21 cellular contexts compared by ENCODE assay signal in genomic region chr14:72141084-72141483, GRCh38.
DNase-seq lines count a peak whose midpoint lies in the region; ATAC-seq, FAIRE-seq and TF ChIP-seq lines count a peak whose summit lies in the region.
"Had no signal": no experiment of that assay in that cellular context is flagged by ENCODE, and none has a peak within 500 bp of the region (broad histone marks: within the 10 kb centered on the region; RNA-seq: fewer than 3 reads in every experiment).

No MANE protein-coding gene starts in this region.

- TF ChIP-seq RAD21 in HepG2 (CRISPR knock-in tag; IDR thresholded peaks at IDR 0.05) (no peak), H1 (IDR thresholded peaks at IDR 0.05 in 1 of 2, conservative IDR thresholded peaks at IDR 0.05 in 1 of 2; ENCODE audit: low read depth in 2 of 2, low read length in 2 of 2) (no peak)

- no peak overlapping the region for H2BK5ac ChIP-seq in H1 (ENCODE audit: low read depth, low read length)

- no peak overlapping the region for H3K56ac ChIP-seq in H1 (replicated peaks; ENCODE audit: insufficient read length, low read depth, low read length)

- no peak overlapping the region for H3K18ac ChIP-seq in H1 (ENCODE audit: extremely low read depth, low read length)

- H3K4me3 ChIP-seq in HepG2 (replicated peaks in 1 of 3; ENCODE audit: insufficient read depth in 1 of 3, low read depth in 2 of 3, low read length in 3 of 3) (no peak overlapping the region), right lobe of liver (no peak overlapping the region), Loucy (ENCODE audit: low read length, poor library complexity, severe bottlenecking) (no peak overlapping the region), H1 (ENCODE audit: extremely low read depth in 1 of 4, insufficient read depth in 2 of 4, low read depth in 3 of 4, low read length in 4 of 4) (no peak overlapping the region)
- H3K4me3 ChIP-seq: GM23338 had no signal

- H2BK15ac ChIP-seq in H1 (ENCODE audit: low read length): no peak overlapping the region

- no peaks in the 10 kb centered on the region for H3K23me2 ChIP-seq in H1 (ENCODE audit: low read depth, low read length)

- H3K27me3 ChIP-seq in HepG2 (ENCODE audit: control insufficient read depth in 1 of 2, insufficient read depth in 2 of 2, low read length in 2 of 2): no peaks in the 10 kb centered on the region
- H3K27me3 ChIP-seq in right lobe of liver: no peaks in the 10 kb centered on the region
- no peaks in the 10 kb centered on the region for H3K27me3 ChIP-seq in Loucy (ENCODE audit: insufficient read depth, low read length, poor library complexity, severe bottlenecking)
- H3K27me3 ChIP-seq in H1 (replicated peaks in 1 of 4; ENCODE audit: control insufficient read depth in 3 of 4, extremely low read depth in 1 of 4, insufficient read depth in 3 of 4, low read length in 3 of 4): no peaks in the 10 kb centered on the region

- H4K8ac ChIP-seq in H1 (ENCODE audit: extremely low read depth, insufficient read depth, low read length): no peak overlapping the region

- H3K4me3 Mint-ChIP-seq in stimulated activated memory B cell treated with anti-CD40 and anti-IgM and Interleukin-4, amounts not matched to agents 10 μg/mL and 1 μg/mL and 100 μg/mL, for 72 hours: no peak overlapping the region
- H3K4me3 Mint-ChIP-seq: CD4-positive, alpha-beta memory T cell; GM23338 had no signal

- no peak overlapping the region for H3K4me2 ChIP-seq in HepG2 (ENCODE audit: low read depth, low read length)
- H3K4me2 ChIP-seq in Loucy (ENCODE audit: low read depth, low read length, poor library complexity, severe bottlenecking): peak overlapping the region; percentile 46
- H3K4me2 ChIP-seq in H1 (ENCODE audit: insufficient read depth in 1 of 2, low read depth in 2 of 2, low read length in 2 of 2): no peak overlapping the region
- H3K4me2 ChIP-seq: GM23338 had no signal

- H3K27ac Mint-ChIP-seq in stimulated activated memory B cell treated with anti-CD40 and anti-IgM and Interleukin-4, amounts not matched to agents 10 μg/mL and 1 μg/mL and 100 μg/mL, for 72 hours: no peak overlapping the region
- H3K27ac Mint-ChIP-seq: CD4-positive, alpha-beta memory T cell; GM23338 had no signal

- no peaks in the 10 kb centered on the region for H3K4me1 Mint-ChIP-seq in stimulated activated memory B cell treated with anti-CD40 and anti-IgM and Interleukin-4, amounts not matched to agents 10 μg/mL and 1 μg/mL and 100 μg/mL, for 72 hours
- H3K4me1 Mint-ChIP-seq: CD4-positive, alpha-beta memory T cell; GM23338 had no signal

- intact Hi-C loops in HepG2 (cut with micrococcal nuclease; ENCODE audit: unreplicated experiment) (no loop called here), right lobe of liver (cut with DNase I) (no loop called here)

- no peak overlapping the region for H3K14ac ChIP-seq in H1 (ENCODE audit: insufficient read length)

- no peaks in the 10 kb centered on the region for H3K36me3 Mint-ChIP-seq in stimulated activated memory B cell treated with anti-CD40 and anti-IgM and Interleukin-4, amounts not matched to agents 10 μg/mL and 1 μg/mL and 100 μg/mL, for 72 hours
- H3K36me3 Mint-ChIP-seq: CD4-positive, alpha-beta memory T cell had no signal

- no peaks in the 10 kb centered on the region for H3K9me2 ChIP-seq in Loucy (replicated peaks; ENCODE audit: low read depth, low read length)

- H2BK20ac ChIP-seq in H1 (ENCODE audit: low read length): no peak overlapping the region

- H3K27me3 Mint-ChIP-seq in stimulated activated memory B cell treated with anti-CD40 and anti-IgM and Interleukin-4, amounts not matched to agents 10 μg/mL and 1 μg/mL and 100 μg/mL, for 72 hours: peaks cover 23% of the 10 kb centered on the region

- in situ Hi-C loops in HepG2 (cut with HindIII; ENCODE audit: extremely low pct_ligation_motif_present, low pct_unique_long_range_greater_than_20kb): no loop called here

- no peak overlapping the region for H2BK12ac ChIP-seq in H1 (ENCODE audit: low read depth, low read length)

- no TSS peak for BruUV-seq in HepG2 (replicated peaks; lab: Mats Ljungman, UMichigan)

- H4K20me1 ChIP-seq in HepG2 (ENCODE audit: insufficient read depth, low read length) (no peaks in the 10 kb centered on the region), Loucy (ENCODE audit: insufficient read depth, low read length, poor library complexity, severe bottlenecking) (no peaks in the 10 kb centered on the region), H1 (replicated peaks in 1 of 2; ENCODE audit: control insufficient read depth in 1 of 2, insufficient read depth in 2 of 2, low read length in 2 of 2) (no peaks in the 10 kb centered on the region)

- TF ChIP-seq EP300 in HepG2 (IDR thresholded peaks at IDR 0.05; ENCODE audit: low read depth in 2 of 2, low read length in 2 of 2) (no peak), HepG2 (CRISPR knock-in tag; IDR thresholded peaks at IDR 0.05; ENCODE audit: borderline replicate concordance) (no peak), H1 (IDR thresholded peaks at IDR 0.05; ENCODE audit: borderline replicate concordance in 1 of 2, low read depth in 2 of 2, low read length in 2 of 2) (no peak)

- TF ChIP-seq CTCF in HepG2 (CRISPR knock-in tag; IDR thresholded peaks at IDR 0.05) (no peak), right lobe of liver (IDR thresholded peaks at IDR 0.05) (no peak), Loucy (conservative IDR thresholded peaks at IDR 0.05; ENCODE audit: low read length) (no peak), H1 (IDR thresholded peaks at IDR 0.05; ENCODE audit: control extremely low read depth in 1 of 3, insufficient read depth in 1 of 3, low read depth in 1 of 3, low read length in 3 of 3) (no peak)

- CTCF ChIA-PET in HepG2 (lab: Yijun Ruan, JAX; ENCODE audit: low intra/inter-chr PET ratio, low total read pairs) (no interaction called here), H1 (lab: Charles Lee; ENCODE audit: partially characterized antibody) (interaction anchor here (1.3 kb wide), 1 partner anchor 37 kb away, joined by 3 read pairs; no protein-coding TSS in a partner anchor)

- DNase-seq in HepG2 (ENCODE audit: low spot score): no peak
- no peak for DNase-seq in right lobe of liver
- no peak for DNase-seq in H1 (ENCODE audit: low read depth in 1 of 2, low spot score in 2 of 2)
- DNase-seq in urothelium cell line (ENCODE audit: low spot score): no peak
- DNase-seq in NOMO-1 treated with dmso at 0.1 percent for 144 hours (lab: John Stamatoyannopoulos, UW; ENCODE audit: unreplicated experiment): no peak
- DNase-seq: 8988T; C1 segment of cervical spinal cord; Calu3; CD4-positive, alpha-beta memory T cell; COR-L47; DMS79; EL; GDM1; HCEC 1CT had no signal

- H3K23ac ChIP-seq in H1 (ENCODE audit: insufficient read length): no peak overlapping the region

- no peaks in the 10 kb centered on the region for H3K36me3 ChIP-seq in HepG2 (replicated peaks in 1 of 2; ENCODE audit: control insufficient read depth in 1 of 2, insufficient read depth in 2 of 2, low read length in 2 of 2)
- H3K36me3 ChIP-seq in right lobe of liver: no peaks in the 10 kb centered on the region
- no peaks in the 10 kb centered on the region for H3K36me3 ChIP-seq in Loucy (ENCODE audit: insufficient read depth, low read length)
- no peaks in the 10 kb centered on the region for H3K36me3 ChIP-seq in H1 (ENCODE audit: control insufficient read depth in 2 of 4, insufficient read depth in 4 of 4, low read length in 3 of 4)

- H3K27ac ChIP-seq in HepG2 (ENCODE audit: extremely low read length, insufficient read depth, low read length) (no peak overlapping the region), right lobe of liver (no peak overlapping the region), H1 (ENCODE audit: low read depth, low read length) (no peak overlapping the region)

- H3K9me3 ChIP-seq in HepG2 (ENCODE audit: low read length) (peaks cover 14% of the 10 kb centered on the region), right lobe of liver (no peaks in the 10 kb centered on the region), Loucy (ENCODE audit: insufficient read depth, low read depth, low read length) (no peaks in the 10 kb centered on the region; the same call in 1 of the 2 replicates), H1 (ENCODE audit: insufficient read depth in 2 of 2, low read depth in 1 of 2, low read length in 1 of 2) (peaks cover 0 to 3% of the 10 kb centered on the region in 2 experiments; a peak in 1 of 4 replicates)

- peaks cover 3% of the 10 kb centered on the region for H3K9me3 Mint-ChIP-seq in stimulated activated memory B cell treated with anti-CD40 and anti-IgM and Interleukin-4, amounts not matched to agents 10 μg/mL and 1 μg/mL and 100 μg/mL, for 72 hours

- H2BK120ac ChIP-seq in H1 (replicated peaks; ENCODE audit: low read depth, low read length): no peak overlapping the region

- H3K79me1 ChIP-seq in H1 (ENCODE audit: low read depth, low read length): no peaks in the 10 kb centered on the region

- no peaks in the 10 kb centered on the region for H3F3A ChIP-seq in Loucy (ENCODE audit: low read depth)

- H4K91ac ChIP-seq in H1 (replicated peaks; ENCODE audit: insufficient read length, low read length): no peak overlapping the region

- H3K4ac ChIP-seq in H1 (replicated peaks; ENCODE audit: insufficient read length, low read depth, low read length): no peak overlapping the region

- no peaks in the 10 kb centered on the region for H3K4me1 ChIP-seq in HepG2 (ENCODE audit: insufficient read depth, low read length)
- no peaks in the 10 kb centered on the region for H3K4me1 ChIP-seq in right lobe of liver
- peaks cover 36% of the 10 kb centered on the region for H3K4me1 ChIP-seq in Loucy (ENCODE audit: insufficient read depth, low read length, poor library complexity, severe bottlenecking)
- no peaks in the 10 kb centered on the region for H3K4me1 ChIP-seq in H1 (replicated peaks in 1 of 4; ENCODE audit: control insufficient read depth in 3 of 4, insufficient read depth in 4 of 4, low read length in 3 of 4)

- no peak overlapping the region for H4K5ac ChIP-seq in H1 (ENCODE audit: insufficient read length, low read depth, low read length)

- H2AK5ac ChIP-seq in H1 (ENCODE audit: low read depth, low read length): no peak overlapping the region

- TF ChIP-seq POLR2A in HepG2 (IDR thresholded peaks at IDR 0.05; ENCODE audit: insufficient read depth in 1 of 2, low read depth in 2 of 2, low read length in 2 of 2) (no peak), right lobe of liver (IDR thresholded peaks at IDR 0.05) (no peak), H1 (IDR thresholded peaks at IDR 0.05; ENCODE audit: control extremely low read depth in 1 of 2, low read depth in 2 of 2, low read length in 2 of 2) (no peak)

- H2AFZ ChIP-seq in HepG2 (ENCODE audit: low read length) (no peak overlapping the region), Loucy (ENCODE audit: low read length) (no peak overlapping the region; the same call in 1 of the 2 replicates), H1 (ENCODE audit: low read length) (no peak overlapping the region)
- H2AFZ ChIP-seq: GM23338 had no signal

- no peaks in the 10 kb centered on the region for H3K79me2 ChIP-seq in HepG2 (ENCODE audit: insufficient read depth, low read length)
- no peaks in the 10 kb centered on the region for H3K79me2 ChIP-seq in Loucy (ENCODE audit: insufficient read depth, low read length)
- no peaks in the 10 kb centered on the region for H3K79me2 ChIP-seq in H1 (ENCODE audit: control insufficient read depth in 1 of 2, insufficient read depth in 2 of 2, low read length in 2 of 2)

- H3K9ac ChIP-seq in HepG2 (ENCODE audit: insufficient read depth, low read depth, low read length) (no peak overlapping the region), Loucy (ENCODE audit: low read depth, low read length, poor library complexity, severe bottlenecking) (no peak overlapping the region), H1 (replicated peaks in 1 of 4; ENCODE audit: extremely low read depth in 1 of 4, low read depth in 3 of 4, low read length in 3 of 4) (no peak overlapping the region)

- no peak for ATAC-seq in HepG2
- ATAC-seq in right lobe of liver: no peak
- ATAC-seq in stimulated activated memory B cell treated with anti-CD40 and anti-IgM and Interleukin-4, amounts not matched to agents 10 μg/mL and 1 μg/mL and 100 μg/mL, for 72 hours: no peak
- no peak for ATAC-seq in HG03565 (IDR thresholded peaks at IDR 0.05; ENCODE audit: unreplicated experiment)
- ATAC-seq: GM23338 had no signal

- WGBS in HepG2 (ENCODE audit: low lambda C conversion rate): 5% methylated on average over 2 of the region's 2 CpGs
- WGBS in right lobe of liver (ENCODE audit: insufficient coverage, low coverage, low lambda C conversion rate, missing lambda C conversion rate): 50% methylated on average over 2 of the region's 2 CpGs
- WGBS in H1 (ENCODE audit: extremely low coverage in 1 of 2, insufficient coverage in 1 of 2, insufficient read length in 1 of 2, insufficient replicate concordance in 2 of 2, low coverage in 1 of 2, low lambda C conversion rate in 2 of 2, missing lambda C conversion rate in 1 of 2), 2 experiments: 81% methylated on average over 2 of the region's 2 CpGs; no CpG with 5 or more reads in 1 of the 2 experiments

- no peak for FAIRE-seq in HepG2 (lab: Jason Lieb, UNC)
- FAIRE-seq in H1 (lab: Jason Lieb, UNC): no peak
- FAIRE-seq in urothelium cell line (lab: Jason Lieb, UNC): peak; percentile 40
- FAIRE-seq: GM12891, GM19239, H54 had no signal

- POLR2A ChIA-PET in HepG2 (lab: Yijun Ruan, JAX): no interaction called here
- POLR2A ChIA-PET in H1 (lab: Charles Lee; ENCODE audit: partially characterized antibody): no interaction called here

Comparison
In these comparisons a context has a peak if more than half of its experiments do, and no peak if none do; other contexts are left out.
1. Of the 41 proteins assayed by ChIP-seq in both HepG2 and H1: peak only in HepG2: none; only in H1: none; in both: MAFK; in neither: 40.